18 cellular contexts compared by ENCODE assay signal in the genomic region with DNA sequence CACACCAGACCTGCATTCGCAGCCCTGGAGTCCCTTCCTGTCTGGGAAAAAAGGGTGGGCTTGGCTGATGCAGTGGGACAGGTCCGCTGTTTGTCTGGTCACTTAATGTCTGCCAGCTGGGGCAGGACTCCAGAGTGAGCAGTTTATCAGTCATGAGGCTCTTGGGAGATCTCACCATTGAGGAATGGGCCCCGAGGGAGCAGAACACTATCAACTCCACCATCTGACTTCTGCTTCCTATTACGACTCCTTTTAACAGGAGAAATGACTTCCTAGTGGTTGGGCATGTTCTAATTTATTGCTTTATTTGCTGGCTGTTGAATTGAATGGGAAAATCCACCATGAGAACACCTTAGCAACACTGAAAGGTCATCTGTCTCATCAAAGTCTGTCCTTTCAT.
DNase-seq lines count a peak whose midpoint lies in the region; TF ChIP-seq lines count a peak whose summit lies in the region.
"Had no signal": no experiment of that assay in that cellular context is flagged by ENCODE, and none has a peak within 500 bp of the region (broad histone marks: within the 10 kb centered on the region; RNA-seq: fewer than 3 reads in every experiment).

No MANE protein-coding gene starts in this region.

- H3K36me3 Mint-ChIP-seq in immature natural killer cell = no peaks in the 10 kb centered on the region
- H3K36me3 Mint-ChIP-seq: stimulated activated effector memory CD8-positive, alpha-beta T cell treated with anti-CD3 and anti-CD28 coated beads, Interleukin-12 subunit alpha, Interleukin-12 subunit beta, amount 100 ng/mL, for 72 hours had no signal

- H3K27me3 Mint-ChIP-seq in immature natural killer cell (ENCODE audit: low read depth in 3 of 3) = peaks cover 0 to 4% (median 4%) of the 10 kb centered on the region in 3 donors

- no peak overlapping the region for H2AFZ ChIP-seq in hepatocyte

- 34% methylated on average over 4 of the region's 4 CpGs for WGBS in hepatocyte (ENCODE audit: low lambda C conversion rate, missing lambda C conversion rate)

- H3K4me2 ChIP-seq in hepatocyte = no peak overlapping the region

- H4K20me1 ChIP-seq in hepatocyte (ENCODE audit: insufficient read depth, poor library complexity, severe bottlenecking) = no peaks in the 10 kb centered on the region

- H3K9me2 ChIP-seq in hepatocyte (replicated peaks; ENCODE audit: insufficient read depth) = no peaks in the 10 kb centered on the region

- no peaks in the 10 kb centered on the region for H3K4me1 Mint-ChIP-seq in immature natural killer cell
- H3K4me1 Mint-ChIP-seq: stimulated activated effector memory CD8-positive, alpha-beta T cell treated with anti-CD3 and anti-CD28 coated beads, Interleukin-12 subunit alpha, Interleukin-12 subunit beta, amount 100 ng/mL, for 72 hours had no signal

- CTCF ChIA-PET in BJ (lab: Yijun Ruan, JAX) = no interaction called here

- H3K9me3 ChIP-seq in hepatocyte (ENCODE audit: low read depth) = no peaks in the 10 kb centered on the region
- H3K9me3 ChIP-seq: left ventricle myocardium inferior had no signal

- peak; percentile 81 for DNase-seq in BJ (ENCODE audit: low read depth)
- DNase-seq in Kasumi-1 (lab: John Stamatoyannopoulos, UW) = peak; percentile 53 to 58
- peak; percentile 14 for DNase-seq in hepatocyte (ENCODE audit: low spot score)
- DNase-seq in DMS53 (lab: John Stamatoyannopoulos, UW) = no peak
- DNase-seq in SHP77 (lab: John Stamatoyannopoulos, UW) = no peak
- no peak for DNase-seq in stimulated activated naive CD4-positive, alpha-beta T cell (lab: John Stamatoyannopoulos, UW)
- DNase-seq in immature natural killer cell = no peak
- DNase-seq: activated CD8-positive, alpha-beta T cell treated with anti-CD3 and anti-CD28 coated beads, Interleukin-2, amount 10 ng/mL, durations not matched to agents 7 days and 5 days; activated naive CD4-positive, alpha-beta T cell; AML-193; cerebellar nuclear complex; left ventricle myocardium inferior; NCI-H1048; NCI-H82; nucleus accumbens had no signal

- TF ChIP-seq CTCF in BJ (IDR thresholded peaks at IDR 0.05; ENCODE audit: insufficient read depth, low read depth, low read length) (no peak), VCaP (conservative IDR thresholded peaks at IDR 0.05) (no peak), hepatocyte (IDR thresholded peaks at IDR 0.05; ENCODE audit: poor library complexity) (no peak)

- POLR2A ChIA-PET in BJ (lab: Charles Lee) = no interaction called here

- H3K27ac ChIP-seq in VCaP (peak overlapping the region; percentile 50), hepatocyte (no peak overlapping the region)
- H3K27ac ChIP-seq: HL-60, left ventricle myocardium inferior had no signal

- H3K79me2 ChIP-seq in hepatocyte = no peaks in the 10 kb centered on the region

- no peaks in the 10 kb centered on the region for H3K4me1 ChIP-seq in hepatocyte (ENCODE audit: insufficient read depth)
- H3K4me1 ChIP-seq: left ventricle myocardium inferior had no signal

- H3K4me3 Mint-ChIP-seq in immature natural killer cell = no peak overlapping the region
- H3K4me3 Mint-ChIP-seq: activated CD8-positive, alpha-beta T cell treated with anti-CD3 and anti-CD28 coated beads, Interleukin-2, amount 10 ng/mL, durations not matched to agents 7 days and 5 days; stimulated activated effector memory CD8-positive, alpha-beta T cell treated with anti-CD3 and anti-CD28 coated beads, Interleukin-12 subunit alpha, Interleukin-12 subunit beta, amount 100 ng/mL, for 72 hours had no signal

- H3K9me3 Mint-ChIP-seq in immature natural killer cell = peaks cover 0 to 4% (median 0%) of the 10 kb centered on the region in 6 donors
- H3K9me3 Mint-ChIP-seq: stimulated activated effector memory CD8-positive, alpha-beta T cell treated with anti-CD3 and anti-CD28 coated beads, Interleukin-12 subunit alpha, Interleukin-12 subunit beta, amount 100 ng/mL, for 72 hours had no signal

- H3K36me3 ChIP-seq in BJ (ENCODE audit: control insufficient read depth, insufficient read depth, low read length) = no peaks in the 10 kb centered on the region
- H3K36me3 ChIP-seq in hepatocyte (replicated peaks; ENCODE audit: insufficient read depth, low read depth) = no peaks in the 10 kb centered on the region
- H3K36me3 ChIP-seq: left ventricle myocardium inferior had no signal

- H3K27me3 ChIP-seq in BJ (ENCODE audit: control insufficient read depth, insufficient read depth, low read length) (no peaks in the 10 kb centered on the region), hepatocyte (no peaks in the 10 kb centered on the region)

- no peak overlapping the region for H3K27ac Mint-ChIP-seq in immature natural killer cell
- H3K27ac Mint-ChIP-seq: activated CD8-positive, alpha-beta T cell treated with anti-CD3 and anti-CD28 coated beads, Interleukin-2, amount 10 ng/mL, durations not matched to agents 7 days and 5 days; stimulated activated effector memory CD8-positive, alpha-beta T cell treated with anti-CD3 and anti-CD28 coated beads, Interleukin-12 subunit alpha, Interleukin-12 subunit beta, amount 100 ng/mL, for 72 hours had no signal

- H3K4me3 ChIP-seq in BJ (ENCODE audit: low read depth, low read length) = no peak overlapping the region
- no peak overlapping the region for H3K4me3 ChIP-seq in hepatocyte
- H3K4me3 ChIP-seq: left ventricle myocardium inferior had no signal

Comparison
In these comparisons a context has a peak if more than half of its experiments do, and no peak if none do; other contexts are left out.
1. DNase-seq: peak in BJ (single experiment), Kasumi-1 (2 of 2) and hepatocyte (single experiment); none in DMS53 (single experiment), SHP77 (0 of 2), stimulated activated naive CD4-positive, alpha-beta T cell (0 of 6) and immature natural killer cell (0 of 3).